35 cellular contexts compared by ENCODE assay signal in genomic region chr20:16265334-16265733, GRCh38.
"Had no signal": no experiment of that assay in that cellular context is flagged by ENCODE, and none has a peak within 500 bp of the region (broad histone marks: within the 10 kb centered on the region; RNA-seq: fewer than 3 reads in every experiment).

No MANE protein-coding gene starts in this region.

- H3K9me3 ChIP-seq: adrenal gland had no signal

- H3K4me1 Mint-ChIP-seq: activated naive CD8-positive, alpha-beta T cell treated with anti-CD3 and anti-CD28 coated beads for 36 hours; activated T-helper 17 cell treated with anti-CD3 and anti-CD28 coated beads, Interleukin-2, amount 50 U/mL, for 72 hours had no signal

- H3K27ac Mint-ChIP-seq: activated B cell treated with CpG ODN at 0.5 μM for 24 hours; activated CD4-positive, alpha-beta memory T cell treated with anti-CD3 and anti-CD28 coated beads for 36 hours; activated CD4-positive, alpha-beta T cell treated with anti-CD3 and anti-CD28 coated beads, Interleukin-2, amount 10 ng/mL, durations not matched to agents 24 days and 14 days; activated CD8-positive, alpha-beta T cell treated with anti-CD3 and anti-CD28 coated beads for 36 hours; activated naive CD4-positive, alpha-beta T cell treated with anti-CD3 and anti-CD28 coated beads for 36 hours; activated naive CD4-positive, alpha-beta T cell treated with anti-CD3 and anti-CD28 coated beads, Interleukin-2, amount 50 U/mL, for 72 hours; activated naive CD8-positive, alpha-beta T cell treated with anti-CD3 and anti-CD28 coated beads for 36 hours; activated T-cell treated with anti-CD3 and anti-CD28 coated beads, Interleukin-2, amount 50 U/mL, for 72 hours; activated T-helper 1 cell treated with anti-CD3 and anti-CD28 coated beads, Interleukin-12 subunit alpha, Interleukin-12 subunit beta, Interleukin-2, Interleukin-4 antibody, amounts not matched to agents 30 ng/mL and 10 ng/mL and 1 ng/mL, durations not matched to agents 14 hours and 24 hours and 36 hours; activated T-helper 17 cell treated with anti-CD3 and anti-CD28 coated beads, Interleukin-2, amount 50 U/mL, for 72 hours; T-helper 1 cell treated with Interleukin-12 subunit alpha and Interleukin-12 subunit beta and Interleukin-4 antibody, amounts not matched to agents 30 μg/mL and 1 μg/mL, for 36 hours; T-helper 2 cell treated with Interferon-gamma antibody and Interleukin-4, amounts not matched to agents 5 μg/mL and 100 μg/mL, for 36 hours had no signal

- H3K27me3 ChIP-seq: adrenal gland, body of pancreas, brain microvascular endothelial cell, breast epithelium had no signal

- H3K4me1 ChIP-seq: breast epithelium had no signal

- H3K36me3 ChIP-seq: adrenal gland, brain microvascular endothelial cell, breast epithelium had no signal

- H3K27me3 Mint-ChIP-seq: activated B cell treated with CpG ODN at 0.5 μM for 24 hours; activated CD4-positive, alpha-beta memory T cell treated with anti-CD3 and anti-CD28 coated beads for 36 hours; activated CD4-positive, alpha-beta T cell treated with anti-CD3 and anti-CD28 coated beads, Interleukin-2, amount 10 ng/mL, durations not matched to agents 24 days and 14 days; activated CD8-positive, alpha-beta T cell treated with anti-CD3 and anti-CD28 coated beads for 36 hours; activated naive CD8-positive, alpha-beta T cell treated with anti-CD3 and anti-CD28 coated beads for 36 hours; activated T-helper 17 cell treated with anti-CD3 and anti-CD28 coated beads, Interleukin-2, amount 50 U/mL, for 72 hours had no signal

- H3K4me3 Mint-ChIP-seq: activated B cell treated with CpG ODN at 0.5 μM for 24 hours; activated CD4-positive, alpha-beta memory T cell treated with anti-CD3 and anti-CD28 coated beads for 36 hours; activated CD4-positive, alpha-beta T cell treated with anti-CD3 and anti-CD28 coated beads, Interleukin-2, amount 10 ng/mL, durations not matched to agents 24 days and 14 days; activated CD8-positive, alpha-beta T cell treated with anti-CD3 and anti-CD28 coated beads for 36 hours; activated naive CD4-positive, alpha-beta T cell treated with anti-CD3 and anti-CD28 coated beads for 36 hours; activated naive CD8-positive, alpha-beta T cell treated with anti-CD3 and anti-CD28 coated beads for 36 hours; activated T-cell treated with anti-CD3 and anti-CD28 coated beads, Interleukin-2, amount 50 U/mL, for 4 hours; activated T-cell treated with anti-CD3 and anti-CD28 coated beads, Interleukin-2, amount 50 U/mL, for 72 hours; activated T-helper 1 cell treated with anti-CD3 and anti-CD28 coated beads, Interleukin-12 subunit alpha, Interleukin-12 subunit beta, Interleukin-2, Interleukin-4 antibody, amounts not matched to agents 30 ng/mL and 10 ng/mL and 1 ng/mL, durations not matched to agents 14 hours and 24 hours and 36 hours; activated T-helper 17 cell treated with anti-CD3 and anti-CD28 coated beads, Interleukin-2, amount 50 U/mL, for 72 hours; T-helper 1 cell treated with Interleukin-12 subunit alpha and Interleukin-12 subunit beta and Interleukin-4 antibody, amounts not matched to agents 30 μg/mL and 1 μg/mL, for 36 hours; T-helper 2 cell treated with Interferon-gamma antibody and Interleukin-4, amounts not matched to agents 5 μg/mL and 100 μg/mL, for 36 hours had no signal

- H3K4me3 ChIP-seq: adrenal gland, body of pancreas, breast epithelium had no signal

- DNase-seq: activated B cell treated with CpG ODN at 0.5 μM for 24 hours; activated CD4-positive, alpha-beta memory T cell treated with anti-CD3 and anti-CD28 coated beads for 36 hours; activated CD4-positive, alpha-beta T cell treated with anti-CD3 and anti-CD28 coated beads for 4 hours; activated CD4-positive, alpha-beta T cell treated with anti-CD3 and anti-CD28 coated beads, Interleukin-2, amount 10 ng/mL, durations not matched to agents 24 days and 14 days; activated CD4-positive, alpha-beta T cell treated with anti-CD3 and anti-CD28 coated beads, Interleukin-2, amount 50 U/mL, for 1 hour; activated CD4-positive, alpha-beta T cell treated with anti-CD3 and anti-CD28 coated beads, Interleukin-2, amount 50 U/mL, for 4 hours; activated CD4-positive, CD25-positive, alpha-beta regulatory T cell treated with anti-CD3 and anti-CD28 coated beads, Interleukin-2, amount 50 U/mL, for 72 hours; activated CD8-positive, alpha-beta memory T cell treated with anti-CD3 and anti-CD28 coated beads, Interleukin-2, amount 50 U/mL, for 4 hours; activated CD8-positive, alpha-beta T cell treated with anti-CD3 and anti-CD28 coated beads for 36 hours; activated effector memory CD4-positive, alpha-beta T cell treated with anti-CD3 and anti-CD28 coated beads, Interleukin-2, amount 50 U/mL, for 16 hours; activated gamma-delta T cell treated with Interleukin-2 at 50 U/mL for 16 hours; activated naive CD4-positive, alpha-beta T cell; activated naive CD4-positive, alpha-beta T cell treated with anti-CD3 and anti-CD28 coated beads for 36 hours; activated naive CD4-positive, alpha-beta T cell treated with anti-CD3 and anti-CD28 coated beads, Interleukin-2, amount 50 U/mL, for 16 hours; activated naive CD8-positive, alpha-beta T cell treated with anti-CD3 and anti-CD28 coated beads for 36 hours; activated T-cell treated with anti-CD3 and anti-CD28 coated beads for 4 hours; activated T-cell treated with anti-CD3 and anti-CD28 coated beads, Interleukin-2, amount 50 U/mL, for 1 hour; activated T-cell treated with anti-CD3 and anti-CD28 coated beads, Interleukin-2, amount 50 U/mL, for 4 hours; activated T-cell treated with anti-CD3 and anti-CD28 coated beads, Interleukin-2, amount 50 U/mL, for 72 hours; adrenal gland; amniotic stem cell; aorta; body of pancreas; brain microvascular endothelial cell; central memory CD4-positive, alpha-beta T cell; T-helper 1 cell; T-helper 2 cell; T-helper 9 cell had no signal

- H3K27ac ChIP-seq: adrenal gland, body of pancreas, brain microvascular endothelial cell, breast epithelium, VCaP had no signal
